Comparison of ENCODE assay signal across 8 cellular contexts in genomic region chr10:96720422-96721206, GRCh38. TPM values are rescaled to one million over a fixed set of nuclear protein-coding genes. Genes with fewer than 3 reads are reported as not detected.
A peak's percentile ranks its signal among the peaks of the same experiment; 100 is the strongest.
DNase-seq lines count a peak whose midpoint lies in the region; ATAC-seq and TF ChIP-seq lines count a peak whose summit lies in the region.

PIK3AP1 (minus strand) TSS chr10:96720514; CDS start chr10:96720394, 120 bp downstream.

- H3K9me3 ChIP-seq in KOPT-K1 (ENCODE audit: insufficient read depth, low read length, poor library complexity, severe bottlenecking) (no peaks in the 10 kb centered on the region), ascending aorta (no peaks in the 10 kb centered on the region)

- peak within 1 kb of the TSS; percentile 65 to 73 for H3K4me3 ChIP-seq in ascending aorta

- H3K36me3 ChIP-seq in KOPT-K1 (ENCODE audit: insufficient read depth, low read length) (no peaks in the 10 kb centered on the region), ascending aorta (no peaks in the 10 kb centered on the region)

- H3K27ac ChIP-seq in KOPT-K1 (ENCODE audit: low read depth, low read length, poor library complexity, severe bottlenecking) (peak within 1 kb of the TSS; percentile 39), ascending aorta (no peak within 1 kb of the TSS)

- ATAC-seq in GM21576 (IDR thresholded peaks at IDR 0.05; ENCODE audit: unreplicated experiment), result peak; percentile 42

- H3K4me1 ChIP-seq in ascending aorta, result peaks cover 0 to 6% of the 10 kb centered on the region in 2 donors

- no peak for TF ChIP-seq CTCF in ascending aorta (IDR thresholded peaks at IDR 0.05)

- intact Hi-C loops in ascending aorta (cut with DNase I), result no loop called here

- no peaks in the 10 kb centered on the region for H3K27me3 ChIP-seq in ascending aorta

- DNase-seq in DMS53 treated with DMSO at 0.1 percent for 48 hours (lab: John Stamatoyannopoulos, UW; ENCODE audit: unreplicated experiment) (peak; percentile 36), SK-N-DZ (ENCODE audit: low spot score) (peak; percentile 26), ascending aorta (ENCODE audit: low spot score in 2 of 2) (peak in 1 of 2 donors; percentile 72), islet precursor cell (peak; percentile 69), NCI-H226 (no peak)
- DNase-seq in stimulated activated CD4-positive, alpha-beta T cell treated with anti-CD3 and anti-CD28 coated beads, Interleukin-15, amount 100 ng/mL, for 24 hours, result peak; percentile 65

RNA-seq across cellular contexts. Expression of gene PIK3AP1, which starts in this region (rescaled TPM):
- 0.31 and 0.59 TPM in 2 replicates for polyA plus RNA-seq in SK-N-DZ (2014; cell fraction: cytosol; rRNA removed)
- polyA plus RNA-seq in SK-N-DZ (2014; cell fraction: nucleus; rRNA removed), result 0.21 and 0.35 TPM in 2 replicates
- total RNA-seq in ascending aorta, result 5.9 TPM
